ENCODE assay signal across 11 cellular contexts in genomic region chr2:30385327-30385726, GRCh38.
DNase-seq lines count a peak whose midpoint lies in the region; ATAC-seq, FAIRE-seq and TF ChIP-seq lines count a peak whose summit lies in the region.
"Had no signal": no experiment of that assay in that cellular context is flagged by ENCODE, and none has a peak within 500 bp of the region (broad histone marks: within the 10 kb centered on the region; RNA-seq: fewer than 3 reads in every experiment).

No MANE protein-coding gene starts in this region.

- H3K79me1 ChIP-seq in mesenchymal stem cell (replicated peaks; ENCODE audit: low read length, poor library complexity, severe bottlenecking), result no peaks in the 10 kb centered on the region

- no peak overlapping the region for H3K4ac ChIP-seq in mesenchymal stem cell (ENCODE audit: low read depth in 1 of 2, low read length in 2 of 2)

- WGBS in mesenchymal stem cell, result 31% methylated on average over 5 of the region's 5 CpGs

- TF ChIP-seq POLR2A in GM18505 (IDR thresholded peaks at IDR 0.05; ENCODE audit: borderline replicate concordance, extremely low read depth, insufficient read depth, insufficient read length) (no peak), GM12891 (IDR thresholded peaks at IDR 0.05; ENCODE audit: low read depth, low read length) (no peak)

- H3K27me3 ChIP-seq in mesenchymal stem cell (ENCODE audit: control insufficient read depth in 1 of 2, insufficient read depth in 1 of 2, low read length in 2 of 2), result peaks cover 3 to 46% of the 10 kb centered on the region in 2 experiments

- no peak for FAIRE-seq in GM12891 (lab: Jason Lieb, UNC)

- no peak overlapping the region for H2AK5ac ChIP-seq in mesenchymal stem cell (ENCODE audit: low read length, severe bottlenecking)

- no peak overlapping the region for H3K18ac ChIP-seq in mesenchymal stem cell (ENCODE audit: low read depth in 1 of 2, low read length in 2 of 2)

- H2AFZ ChIP-seq in mesenchymal stem cell (ENCODE audit: low read depth, low read length), result no peak overlapping the region

- H3K4me3 ChIP-seq in mesenchymal stem cell (ENCODE audit: insufficient read depth in 1 of 2, low read depth in 1 of 2, low read length in 2 of 2), result no peak overlapping the region

- no peak overlapping the region for H3K9ac ChIP-seq in mesenchymal stem cell (ENCODE audit: low read length)

- H3K4me2 ChIP-seq in mesenchymal stem cell (ENCODE audit: low read length, poor library complexity, severe bottlenecking), result no peak overlapping the region

- no peak overlapping the region for H2BK15ac ChIP-seq in mesenchymal stem cell (ENCODE audit: low read depth, poor library complexity, severe bottlenecking)

- no peak overlapping the region for H2BK12ac ChIP-seq in mesenchymal stem cell (ENCODE audit: low read length in 2 of 2)

- peak; percentile 28 for DNase-seq in Daoy (ENCODE audit: low read depth)
- DNase-seq in NCI-H460 (ENCODE audit: extremely low read depth, low read depth), result peak; percentile 30
- peak; percentile 14 to 59 for DNase-seq in dermis microvascular lymphatic vessel endothelial cell (ENCODE audit: low read depth in 2 of 2)
- DNase-seq in mesenchymal stem cell, result peak; percentile 65
- DNase-seq in GM12891 (ENCODE audit: insufficient read length, low spot score), result no peak
- no peak for DNase-seq in mesenteric fat pad (ENCODE audit: low spot score)
- DNase-seq: activated T-cell treated with anti-CD3 and anti-CD28 coated beads, Interleukin-2, amount 50 U/mL, for 48 hours; NK-92 treated with Interleukin-12 subunit alpha and Interleukin-12 subunit beta, amount 100 ng/mL, for 24 hours had no signal

- no peak overlapping the region for H4K8ac ChIP-seq in mesenchymal stem cell (ENCODE audit: low read length)

- H2BK120ac ChIP-seq in mesenchymal stem cell (ENCODE audit: low read depth, low read length), result no peak overlapping the region

- no peak overlapping the region for H2BK5ac ChIP-seq in mesenchymal stem cell (ENCODE audit: low read depth, low read length, poor library complexity, severe bottlenecking)

- no peaks in the 10 kb centered on the region for H3K36me3 ChIP-seq in mesenchymal stem cell (ENCODE audit: control insufficient read depth in 1 of 2, insufficient read depth in 2 of 2, low read depth in 1 of 2, low read length in 2 of 2)

- H4K91ac ChIP-seq in mesenchymal stem cell (ENCODE audit: low read length), result no peak overlapping the region

- no peak overlapping the region for H3K23ac ChIP-seq in mesenchymal stem cell (ENCODE audit: low read length in 2 of 2)

- ATAC-seq in GM18505 (IDR thresholded peaks at IDR 0.05; ENCODE audit: unreplicated experiment), result no peak
- ATAC-seq in HG03469 (IDR thresholded peaks at IDR 0.05; ENCODE audit: unreplicated experiment), result no peak

- no peaks in the 10 kb centered on the region for H3K9me3 ChIP-seq in mesenchymal stem cell (ENCODE audit: control insufficient read depth, low read length)

- H3K14ac ChIP-seq in mesenchymal stem cell (ENCODE audit: low read length in 2 of 2), result no peak overlapping the region

- H3K27ac ChIP-seq in mesenchymal stem cell (ENCODE audit: low read length, poor library complexity, severe bottlenecking), result no peak overlapping the region
- H3K27ac ChIP-seq: VCaP had no signal

- H3K4me1 ChIP-seq in mesenchymal stem cell (ENCODE audit: control insufficient read depth, insufficient read depth, low read depth, low read length), result no peaks in the 10 kb centered on the region

TF ChIP-seq in GM12891, 5 proteins besides CTCF, POLR2A, EP300 and RAD21:
- TF ChIP-seq SPI1 (IDR thresholded peaks at IDR 0.05; ENCODE audit: low read depth, low read length) (no peak), POLR2AphosphoS5 (IDR thresholded peaks at IDR 0.05; ENCODE audit: low read depth, low read length) (no peak), PAX5 (IDR thresholded peaks at IDR 0.05; ENCODE audit: insufficient read depth, low read length, severe bottlenecking) (no peak)

Comparison
In these comparisons a context has a peak if more than half of its experiments do, and no peak if none do; other contexts are left out.
1. DNase-seq: peak in Daoy (single experiment), NCI-H460 (single experiment), dermis microvascular lymphatic vessel endothelial cell (2 of 2) and mesenchymal stem cell (single experiment); none in GM12891 (single experiment) and mesenteric fat pad (single experiment).